In genomic region chr10:69181433-69181832, GRCh38 we compare ENCODE assay signal across 11 cellular contexts. TPM values are rescaled to one million over a fixed set of nuclear protein-coding genes. Genes with fewer than 3 reads are reported as not detected.
DNase-seq lines count a peak whose midpoint lies in the region; ATAC-seq lines count a peak whose summit lies in the region.
"Had no signal": no experiment of that assay in that cellular context is flagged by ENCODE, and none has a peak within 500 bp of the region (broad histone marks: within the 10 kb centered on the region; RNA-seq: fewer than 3 reads in every experiment).

No MANE protein-coding gene starts in this region.

- H3K9ac ChIP-seq in iPS-20b (ENCODE audit: low read depth, low read length) = peak overlapping the region; percentile 94

- H3K36me3 ChIP-seq in iPS-20b (ENCODE audit: insufficient read depth, low read depth, low read length) = peaks cover 26% of the 10 kb centered on the region

- H3K36me3 Mint-ChIP-seq in activated CD4-positive, alpha-beta T cell treated with anti-CD3 and anti-CD28 coated beads, Interleukin-2, amount 10 ng/mL, durations not matched to agents 7 days and 5 days (ENCODE audit: low read depth) = peaks cover 2% of the 10 kb centered on the region
- peaks cover 20% of the 10 kb centered on the region for H3K36me3 Mint-ChIP-seq in activated T-helper 1 cell treated with anti-CD3 and anti-CD28 coated beads, Interleukin-12 subunit alpha, Interleukin-12 subunit beta, Interleukin-2, Interleukin-4 antibody, amounts not matched to agents 30 ng/mL and 10 ng/mL and 1 ng/mL, durations not matched to agents 14 hours and 24 hours and 36 hours (ENCODE audit: low read depth)

- peak overlapping the region; percentile 99 for H3K27ac Mint-ChIP-seq in activated CD4-positive, alpha-beta T cell treated with anti-CD3 and anti-CD28 coated beads, Interleukin-2, amount 10 ng/mL, durations not matched to agents 7 days and 5 days
- peak overlapping the region; percentile 99 for H3K27ac Mint-ChIP-seq in activated T-helper 1 cell treated with anti-CD3 and anti-CD28 coated beads, Interleukin-12 subunit alpha, Interleukin-12 subunit beta, Interleukin-2, Interleukin-4 antibody, amounts not matched to agents 30 ng/mL and 10 ng/mL and 1 ng/mL, durations not matched to agents 14 hours and 24 hours and 36 hours
- peak overlapping the region in 1 of 2 donors; percentile 100 for H3K27ac Mint-ChIP-seq in stimulated activated naive CD8-positive, alpha-beta T cell treated with anti-CD3 and anti-CD28 coated beads, Interleukin-15, amount 100 ng/mL, for 72 hours

- ATAC-seq in stimulated activated naive CD8-positive, alpha-beta T cell treated with anti-CD3 and anti-CD28 coated beads, Interleukin-15, amount 100 ng/mL, for 72 hours = no peak
- ATAC-seq in HG03354 (IDR thresholded peaks at IDR 0.05; ENCODE audit: poor library complexity, severe bottlenecking, unreplicated experiment) = no peak

- no peaks in the 10 kb centered on the region for H3K27me3 Mint-ChIP-seq in activated CD4-positive, alpha-beta T cell treated with anti-CD3 and anti-CD28 coated beads, Interleukin-2, amount 10 ng/mL, durations not matched to agents 7 days and 5 days
- no peaks in the 10 kb centered on the region for H3K27me3 Mint-ChIP-seq in activated T-helper 1 cell treated with anti-CD3 and anti-CD28 coated beads, Interleukin-12 subunit alpha, Interleukin-12 subunit beta, Interleukin-2, Interleukin-4 antibody, amounts not matched to agents 30 ng/mL and 10 ng/mL and 1 ng/mL, durations not matched to agents 14 hours and 24 hours and 36 hours (ENCODE audit: insufficient read depth)
- no peaks in the 10 kb centered on the region for H3K27me3 Mint-ChIP-seq in stimulated activated naive CD8-positive, alpha-beta T cell treated with anti-CD3 and anti-CD28 coated beads, Interleukin-15, amount 100 ng/mL, for 72 hours

- peak overlapping the region; percentile 92 for H3K4me3 ChIP-seq in iPS-20b (ENCODE audit: low read length)

- H3K27ac ChIP-seq in iPS-20b (ENCODE audit: low read length) = no peak overlapping the region

- CTCF ChIA-PET in activated CD4-positive, alpha-beta T cell treated with anti-CD3 and anti-CD28 coated beads, Interleukin-2, amount 10 ng/mL, durations not matched to agents 7 days and 5 days (lab: Charles Lee) = interaction anchor here (0.6 kb wide), 1 partner anchor 201 kb away, joined by 3 read pairs; no protein-coding TSS in a partner anchor

- H3K27me3 ChIP-seq in iPS-20b (ENCODE audit: insufficient read depth, low read length) = no peaks in the 10 kb centered on the region

- POLR2A ChIA-PET in activated CD4-positive, alpha-beta T cell treated with anti-CD3 and anti-CD28 coated beads, Interleukin-2, amount 10 ng/mL, durations not matched to agents 7 days and 5 days (lab: Charles Lee) = no interaction called here

- no peaks in the 10 kb centered on the region for H3K4me1 ChIP-seq in iPS-20b (ENCODE audit: insufficient read depth, low read length)

- no peaks in the 10 kb centered on the region for H3K9me3 Mint-ChIP-seq in activated CD4-positive, alpha-beta T cell treated with anti-CD3 and anti-CD28 coated beads, Interleukin-2, amount 10 ng/mL, durations not matched to agents 7 days and 5 days
- H3K9me3 Mint-ChIP-seq in activated T-helper 1 cell treated with anti-CD3 and anti-CD28 coated beads, Interleukin-12 subunit alpha, Interleukin-12 subunit beta, Interleukin-2, Interleukin-4 antibody, amounts not matched to agents 30 ng/mL and 10 ng/mL and 1 ng/mL, durations not matched to agents 14 hours and 24 hours and 36 hours = no peaks in the 10 kb centered on the region
- no peaks in the 10 kb centered on the region for H3K9me3 Mint-ChIP-seq in stimulated activated naive CD8-positive, alpha-beta T cell treated with anti-CD3 and anti-CD28 coated beads, Interleukin-15, amount 100 ng/mL, for 72 hours

- H3K4me1 Mint-ChIP-seq in activated CD4-positive, alpha-beta T cell treated with anti-CD3 and anti-CD28 coated beads, Interleukin-2, amount 10 ng/mL, durations not matched to agents 7 days and 5 days = peaks cover 45% of the 10 kb centered on the region
- H3K4me1 Mint-ChIP-seq in activated T-helper 1 cell treated with anti-CD3 and anti-CD28 coated beads, Interleukin-12 subunit alpha, Interleukin-12 subunit beta, Interleukin-2, Interleukin-4 antibody, amounts not matched to agents 30 ng/mL and 10 ng/mL and 1 ng/mL, durations not matched to agents 14 hours and 24 hours and 36 hours (ENCODE audit: low read depth) = peaks cover 44% of the 10 kb centered on the region
- peaks cover 45% of the 10 kb centered on the region for H3K4me1 Mint-ChIP-seq in stimulated activated naive CD8-positive, alpha-beta T cell treated with anti-CD3 and anti-CD28 coated beads, Interleukin-15, amount 100 ng/mL, for 72 hours

- intact Hi-C loops in activated T-helper 1 cell treated with anti-CD3 and anti-CD28 coated beads, Interleukin-12 subunit alpha, Interleukin-12 subunit beta, Interleukin-2, Interleukin-4 antibody, amounts not matched to agents 30 ng/mL and 10 ng/mL and 1 ng/mL, durations not matched to agents 14 hours and 24 hours and 36 hours (cut with micrococcal nuclease) = loop anchor here (2.0 to 10.0 kb wide), 5 partner anchors 33 to 457 kb away; partner anchors contain the start of gene CCAR1

- H3K9me3 ChIP-seq in iPS-20b (ENCODE audit: insufficient read depth, low read depth, low read length) = no peaks in the 10 kb centered on the region

- H3K4me3 Mint-ChIP-seq in activated CD4-positive, alpha-beta T cell treated with anti-CD3 and anti-CD28 coated beads, Interleukin-2, amount 10 ng/mL, durations not matched to agents 7 days and 5 days = peak overlapping the region; percentile 89
- peak overlapping the region; percentile 95 for H3K4me3 Mint-ChIP-seq in activated T-helper 1 cell treated with anti-CD3 and anti-CD28 coated beads, Interleukin-12 subunit alpha, Interleukin-12 subunit beta, Interleukin-2, Interleukin-4 antibody, amounts not matched to agents 30 ng/mL and 10 ng/mL and 1 ng/mL, durations not matched to agents 14 hours and 24 hours and 36 hours
- H3K4me3 Mint-ChIP-seq in stimulated activated naive CD8-positive, alpha-beta T cell treated with anti-CD3 and anti-CD28 coated beads, Interleukin-15, amount 100 ng/mL, for 72 hours = peak overlapping the region; percentile 89 to 98

- DNase-seq in activated CD4-positive, alpha-beta T cell treated with anti-CD3 and anti-CD28 coated beads, Interleukin-2, amount 10 ng/mL, durations not matched to agents 7 days and 5 days = no peak
- DNase-seq in activated CD4-positive, alpha-beta T cell treated with anti-CD3 and anti-CD28 coated beads, Interleukin-2, amount 50 U/mL, for 48 hours = no peak
- DNase-seq in activated T-helper 1 cell treated with anti-CD3 and anti-CD28 coated beads, Interleukin-12 subunit alpha, Interleukin-12 subunit beta, Interleukin-2, Interleukin-4 antibody, amounts not matched to agents 30 ng/mL and 10 ng/mL and 1 ng/mL, durations not matched to agents 14 hours and 24 hours and 36 hours (ENCODE audit: low spot score) = no peak
- DNase-seq in stimulated activated naive CD8-positive, alpha-beta T cell treated with anti-CD3 and anti-CD28 coated beads, Interleukin-15, amount 100 ng/mL, for 72 hours = no peak
- no peak for DNase-seq in NCI-H2171 treated with DMSO at 0.1 percent for 48 hours (lab: John Stamatoyannopoulos, UW)
- DNase-seq in NCI-H226 = no peak
- DNase-seq: AML-193, NCI-H2081 treated with DMSO at 0.1 percent for 48 hours had no signal

RNA-seq across cellular contexts. Expression of gene SUPV3L1, which starts 1.4 kb away (rescaled TPM):
- total RNA-seq in activated CD4-positive, alpha-beta T cell treated with anti-CD3 and anti-CD28 coated beads, Interleukin-2, amount 10 ng/mL, durations not matched to agents 7 days and 5 days = 10 to 100 TPM; 33.2 to 34.5 TPM
- 67.5 and 69.1 TPM in 2 replicates for total RNA-seq in activated T-helper 1 cell treated with anti-CD3 and anti-CD28 coated beads, Interleukin-12 subunit alpha, Interleukin-12 subunit beta, Interleukin-2, Interleukin-4 antibody, amounts not matched to agents 30 ng/mL and 10 ng/mL and 1 ng/mL, durations not matched to agents 14 hours and 24 hours and 36 hours

RNA-seq across cellular contexts. Expression of gene HKDC1, which starts 38.7 kb away (rescaled TPM):
- 10 to 100 TPM in 1 of 2 experiments, 1 to 10 TPM in 1; 10.0 to 10.9 TPM for total RNA-seq in activated CD4-positive, alpha-beta T cell treated with anti-CD3 and anti-CD28 coated beads, Interleukin-2, amount 10 ng/mL, durations not matched to agents 7 days and 5 days
- 0.05 and 0.12 TPM in 2 replicates for total RNA-seq in activated T-helper 1 cell treated with anti-CD3 and anti-CD28 coated beads, Interleukin-12 subunit alpha, Interleukin-12 subunit beta, Interleukin-2, Interleukin-4 antibody, amounts not matched to agents 30 ng/mL and 10 ng/mL and 1 ng/mL, durations not matched to agents 14 hours and 24 hours and 36 hours
- total RNA-seq: activated CD8-positive, alpha-beta memory T cell treated with anti-CD3 and anti-CD28 coated beads for 36 hours had no signal

RNA-seq across cellular contexts. Expression of gene VPS26A, which starts 57.5 kb away (rescaled TPM):
- total RNA-seq in activated CD4-positive, alpha-beta T cell treated with anti-CD3 and anti-CD28 coated beads, Interleukin-2, amount 10 ng/mL, durations not matched to agents 7 days and 5 days = 10 to 100 TPM; 38.2 to 40.5 TPM
- 24.7 and 24.8 TPM in 2 replicates for total RNA-seq in activated T-helper 1 cell treated with anti-CD3 and anti-CD28 coated beads, Interleukin-12 subunit alpha, Interleukin-12 subunit beta, Interleukin-2, Interleukin-4 antibody, amounts not matched to agents 30 ng/mL and 10 ng/mL and 1 ng/mL, durations not matched to agents 14 hours and 24 hours and 36 hours
